ENCODE assay signal across 8 cellular contexts in genomic region chr10:21534611-21535493, GRCh38. TPM values are rescaled to one million over a fixed set of nuclear protein-coding genes. Genes with fewer than 3 reads are reported as not detected.
DNase-seq lines count a peak whose midpoint lies in the region; ATAC-seq and TF ChIP-seq lines count a peak whose summit lies in the region.

No MANE protein-coding gene starts in this region.

- H3K27ac ChIP-seq in PC-9, result no peak overlapping the region
- H3K27ac ChIP-seq in upper lobe of left lung, result peak overlapping the region; percentile 87 to 98 (median 94)

- H3K27ac Mint-ChIP-seq in activated T-helper 17 cell treated with anti-CD3 and anti-CD28 coated beads, Interleukin-2, amount 50 U/mL, for 72 hours, result no peak overlapping the region
- peak overlapping the region; percentile 66 to 90 for H3K27ac Mint-ChIP-seq in natural killer cell

- H3K36me3 ChIP-seq in PC-9 (ENCODE audit: low read depth) (no peaks in the 10 kb centered on the region), upper lobe of left lung (peaks cover 6 to 29% (median 10%) of the 10 kb centered on the region in 4 donors)

- intact Hi-C loops in PC-9 (cut with micrococcal nuclease; ENCODE audit: unreplicated experiment), result loop anchor here (5.0 kb wide), 1 partner anchor 453 kb away; no protein-coding TSS in a partner anchor
- intact Hi-C loops in natural killer cell (cut with micrococcal nuclease), result loop anchor here (5.0 kb wide), 3 partner anchors 38 to 782 kb away; partner anchors contain the start of gene COMMD3

- H3K27me3 ChIP-seq in PC-9 (ENCODE audit: insufficient read depth, low read depth) (no peaks in the 10 kb centered on the region), upper lobe of left lung (no peaks in the 10 kb centered on the region)

- peaks cover 14% of the 10 kb centered on the region for H3K4me1 ChIP-seq in PC-9 (replicated peaks; ENCODE audit: insufficient read depth)
- peaks cover 10 to 22% (median 18%) of the 10 kb centered on the region in 4 donors for H3K4me1 ChIP-seq in upper lobe of left lung

- H3K36me3 Mint-ChIP-seq in activated T-helper 17 cell treated with anti-CD3 and anti-CD28 coated beads, Interleukin-2, amount 50 U/mL, for 72 hours (ENCODE audit: low read depth), result peaks cover 38% of the 10 kb centered on the region
- H3K36me3 Mint-ChIP-seq in natural killer cell, result peaks cover 7% of the 10 kb centered on the region

- H4K20me1 ChIP-seq in PC-9 (ENCODE audit: insufficient read depth), result no peaks in the 10 kb centered on the region

- 1 to 5% methylated on average over 16 to 46 of the region's 96 CpGs for WGBS in upper lobe of left lung, 2 donors

- BruUV-seq in PC-9 (replicated peaks; lab: Mats Ljungman, UMichigan), result no TSS peak

- peak overlapping the region; percentile 71 for H3K4me3 ChIP-seq in PC-9
- peak overlapping the region; percentile 76 for H3K4me3 ChIP-seq in fibroblast of pulmonary artery (replicated peaks; ENCODE audit: low read depth, low read length)
- peak overlapping the region; percentile 70 to 94 (median 82) for H3K4me3 ChIP-seq in upper lobe of left lung

- no peaks in the 10 kb centered on the region for H3K9me2 ChIP-seq in PC-9 (ENCODE audit: insufficient read depth)

- no peaks in the 10 kb centered on the region for H3K27me3 Mint-ChIP-seq in activated T-helper 17 cell treated with anti-CD3 and anti-CD28 coated beads, Interleukin-2, amount 50 U/mL, for 72 hours
- no peaks in the 10 kb centered on the region for H3K27me3 Mint-ChIP-seq in natural killer cell (ENCODE audit: low read depth in 2 of 2)

- peaks cover 34% of the 10 kb centered on the region for H3K79me2 ChIP-seq in PC-9 (ENCODE audit: low read depth)

- no peak for TF ChIP-seq POLR2A in upper lobe of left lung (IDR thresholded peaks at IDR 0.05)

- CTCF ChIA-PET in HEK293T (lab: Yijun Ruan, JAX) (no interaction called here), PC-9 (lab: Charles Lee) (no interaction called here)

- TF ChIP-seq EP300 in upper lobe of left lung (IDR thresholded peaks at IDR 0.05), result no peak

- H3K9me3 Mint-ChIP-seq in activated T-helper 17 cell treated with anti-CD3 and anti-CD28 coated beads, Interleukin-2, amount 50 U/mL, for 72 hours, result no peaks in the 10 kb centered on the region
- H3K9me3 Mint-ChIP-seq in natural killer cell, result no peaks in the 10 kb centered on the region

- TF ChIP-seq CTCF in PC-9 (conservative IDR thresholded peaks at IDR 0.05) (no peak), fibroblast of pulmonary artery (IDR thresholded peaks at IDR 0.05; ENCODE audit: low read length, missing control alignments) (no peak), natural killer cell (IDR thresholded peaks at IDR 0.05) (no peak), upper lobe of left lung (IDR thresholded peaks at IDR 0.05) (no peak)

- no peak overlapping the region for H2AFZ ChIP-seq in PC-9

- H3K4me1 Mint-ChIP-seq in activated T-helper 17 cell treated with anti-CD3 and anti-CD28 coated beads, Interleukin-2, amount 50 U/mL, for 72 hours, result peaks cover 9% of the 10 kb centered on the region
- peaks cover 16 to 17% of the 10 kb centered on the region in 2 donors for H3K4me1 Mint-ChIP-seq in natural killer cell

- H3K4me3 Mint-ChIP-seq in activated T-helper 17 cell treated with anti-CD3 and anti-CD28 coated beads, Interleukin-2, amount 50 U/mL, for 72 hours, result peak overlapping the region; percentile 88
- peak overlapping the region; percentile 91 for H3K4me3 Mint-ChIP-seq in natural killer cell

- peak; percentile 45 for ATAC-seq in activated T-helper 17 cell treated with anti-CD3 and anti-CD28 coated beads, Interleukin-2, amount 50 U/mL, for 72 hours (replicated peaks)
- ATAC-seq in natural killer cell (peak; percentile 41 to 62 (median 53)), upper lobe of left lung (ENCODE audit: low FRiP score in 2 of 2) (peak; percentile 1 to 44)

- POLR2A ChIA-PET in HEK293T (lab: Yijun Ruan, JAX) (interaction anchor here (1.1 kb wide), 1 partner anchor 39 kb away, joined by 3 read pairs; no protein-coding TSS in a partner anchor), PC-9 (lab: Charles Lee; ENCODE audit: unreplicated experiment) (no interaction called here)

- DNase-seq in EL (peak; percentile 57), HEK293T (ENCODE audit: extremely low spot score) (peak; percentile 53), PC-9 (peak in 1 of 2 experiments; percentile 33), fibroblast of pulmonary artery (ENCODE audit: low read depth) (peak; percentile 55), natural killer cell (peak; percentile 51), upper lobe of left lung (peak; percentile 77 to 91), cerebellum (ENCODE audit: low spot score) (no peak)

- H3K9me3 ChIP-seq in PC-9 (ENCODE audit: insufficient read depth, low read depth) (no peaks in the 10 kb centered on the region), upper lobe of left lung (no peaks in the 10 kb centered on the region)

- H3F3A ChIP-seq in PC-9 (ENCODE audit: insufficient read depth, low read depth), result peaks cover 9% of the 10 kb centered on the region

- H3K4me2 ChIP-seq in PC-9, result peak overlapping the region; percentile 57

TF ChIP-seq in HEK293T, 16 proteins besides CTCF, POLR2A, EP300 and RAD21:
- TF ChIP-seq ARNT (IDR thresholded peaks at IDR 0.05), result peak; percentile 50; the same call in 1 of the 2 replicates
- TF ChIP-seq FOXK2 (IDR thresholded peaks at IDR 0.05), result no peak
- peak; percentile 76 for TF ChIP-seq FOXM1 (IDR thresholded peaks at IDR 0.05; ENCODE audit: borderline replicate concordance)

RNA-seq across cellular contexts. Expression of gene MLLT10, which starts 0.8 kb away (rescaled TPM):
- 39.6 and 48.4 TPM in 2 replicates for total RNA-seq in PC-9 (2021)
- total RNA-seq in activated T-helper 17 cell treated with anti-CD3 and anti-CD28 coated beads, Interleukin-2, amount 50 U/mL, for 72 hours, result 10 to 100 TPM; 45.2 to 50.1 TPM
- total RNA-seq in natural killer cell, result 10 to 100 TPM; 40.4 to 65.2 (median 60.0) TPM
- 10 to 100 TPM; 40.1 to 63.9 (median 53.9) TPM for total RNA-seq in upper lobe of left lung
- 74.9 TPM for total RNA-seq in cerebellum

RNA-seq across cellular contexts. Expression of gene SKIDA1, which starts 9.4 kb away (rescaled TPM):
- total RNA-seq in PC-9 (2021) (0.65 and 1.1 TPM in 2 replicates), natural killer cell (not detected), upper lobe of left lung (1 to 10 TPM in 2 of 6 donors, under 1 TPM in 4; under 0.01 to 1.6 (median 0.86) TPM), cerebellum (8.8 TPM)
- under 1 TPM; 0.06 to 0.95 TPM for total RNA-seq in activated T-helper 17 cell treated with anti-CD3 and anti-CD28 coated beads, Interleukin-2, amount 50 U/mL, for 72 hours
